In genomic region chr21:40404319-40404906, GRCh38 we compare ENCODE assay signal across 15 cellular contexts.
DNase-seq lines count a peak whose midpoint lies in the region; ATAC-seq and TF ChIP-seq lines count a peak whose summit lies in the region.
"Had no signal": no experiment of that assay in that cellular context is flagged by ENCODE, and none has a peak within 500 bp of the region (broad histone marks: within the 10 kb centered on the region; RNA-seq: fewer than 3 reads in every experiment).

No MANE protein-coding gene starts in this region.

- no peaks in the 10 kb centered on the region for H3K9me2 ChIP-seq in neural cell (ENCODE audit: insufficient read depth, low read length)

- no peaks in the 10 kb centered on the region for H3K27me3 ChIP-seq in neural cell (ENCODE audit: insufficient read depth, low read depth, low read length)
- H3K27me3 ChIP-seq: BLaER1, heart right ventricle had no signal

- DNase-seq in NCI-H1092 (lab: John Stamatoyannopoulos, UW) (peak; percentile 84), NCI-H2196 (lab: John Stamatoyannopoulos, UW; ENCODE audit: unreplicated experiment) (peak; percentile 77), dedifferentiated amniotic fluid mesenchymal stem cell (ENCODE audit: extremely low spot score) (peak; percentile 63), H4 (ENCODE audit: low spot score) (no peak), NCI-H526 (lab: John Stamatoyannopoulos, UW) (no peak)
- DNase-seq: activated naive CD4-positive, alpha-beta T cell treated with anti-CD3 and anti-CD28 coated beads for 36 hours; MM.1S; stimulated activated naive CD4-positive, alpha-beta T cell had no signal

- H3K9ac ChIP-seq in neural cell (ENCODE audit: low read length): peak overlapping the region; percentile 22
- H3K9ac ChIP-seq: BLaER1 had no signal

- TF ChIP-seq RAD21 in neural cell (conservative IDR thresholded peaks at IDR 0.05): peak; percentile 62

- H3F3A ChIP-seq in neural cell (ENCODE audit: insufficient read depth, low read length, poor library complexity, severe bottlenecking): no peaks in the 10 kb centered on the region

- peak overlapping the region; percentile 17 for H3K4me2 ChIP-seq in neural cell (ENCODE audit: low read length)
- H3K4me2 ChIP-seq: BLaER1 had no signal

- no peak overlapping the region for H2AFZ ChIP-seq in neural cell (ENCODE audit: low read depth, low read length)

- no peaks in the 10 kb centered on the region for H3K79me2 ChIP-seq in neural cell (replicated peaks; ENCODE audit: insufficient read depth, low read length)

- peak overlapping the region; percentile 6 for H3K4me3 ChIP-seq in neural cell (ENCODE audit: low read length)
- H3K4me3 ChIP-seq: BLaER1, heart right ventricle, skin epidermis had no signal

- H3K27ac ChIP-seq in neural cell (ENCODE audit: low read length): peak overlapping the region; percentile 73
- H3K27ac ChIP-seq: BLaER1, heart right ventricle, skin epidermis had no signal

- H4K20me1 ChIP-seq in neural cell (ENCODE audit: insufficient read depth): no peaks in the 10 kb centered on the region
- H4K20me1 ChIP-seq: BLaER1 had no signal

- no peaks in the 10 kb centered on the region for H3K36me3 ChIP-seq in neural cell (ENCODE audit: insufficient read depth, low read length)
- H3K36me3 ChIP-seq: BLaER1, heart right ventricle had no signal

- TF ChIP-seq EP300 in neural cell (conservative IDR thresholded peaks at IDR 0.05; ENCODE audit: poor library complexity, severe bottlenecking): no peak

- no peaks in the 10 kb centered on the region for H3K9me3 ChIP-seq in neural cell (ENCODE audit: low read length)

- peak; percentile 55 for TF ChIP-seq CTCF in neural cell (IDR thresholded peaks at IDR 0.05; ENCODE audit: poor library complexity, severe bottlenecking)

- no peak for ATAC-seq in HG03108 (IDR thresholded peaks at IDR 0.05; ENCODE audit: unreplicated experiment)
- ATAC-seq: left lobe of liver, SK-N-SH treated with all-trans-retinoic acid at 6 μM for 48 hours had no signal

TF ChIP-seq in neural cell, 6 proteins besides CTCF, POLR2A, EP300 and RAD21:
- TF ChIP-seq POLR2AphosphoS5 (IDR thresholded peaks at IDR 0.05) (no peak), EZH2 (IDR thresholded peaks at IDR 0.05; ENCODE audit: borderline replicate concordance, insufficient read depth, low read length, poor library complexity, severe bottlenecking) (no peak), SMC3 (conservative IDR thresholded peaks at IDR 0.05; ENCODE audit: poor library complexity) (no peak), TAF1 (IDR thresholded peaks at IDR 0.05; ENCODE audit: low read depth) (no peak), MXI1 (conservative IDR thresholded peaks at IDR 0.05; ENCODE audit: poor library complexity, severe bottlenecking) (no peak), REST (IDR thresholded peaks at IDR 0.05; ENCODE audit: borderline replicate concordance) (no peak)

Comparison
In these comparisons a context has a peak if more than half of its experiments do, and no peak if none do; other contexts are left out.
1. DNase-seq: peak in NCI-H1092 (single experiment), NCI-H2196 (single experiment) and dedifferentiated amniotic fluid mesenchymal stem cell (single experiment); none in H4 (single experiment) and NCI-H526 (0 of 2).